ENCODE assay signal across 13 cellular contexts in genomic region chr10:113055458-113055857, GRCh38.
"Had no signal": no experiment of that assay in that cellular context is flagged by ENCODE, and none has a peak within 500 bp of the region (broad histone marks: within the 10 kb centered on the region; RNA-seq: fewer than 3 reads in every experiment).

No MANE protein-coding gene starts in this region.

- H3K27ac Mint-ChIP-seq: activated naive CD4-positive, alpha-beta T cell treated with anti-CD3 and anti-CD28 coated beads, Interleukin-2, amount 10 ng/mL, durations not matched to agents 7 days and 5 days; activated T-helper 17 cell treated with anti-CD3 and anti-CD28 coated beads, Interleukin-2, amount 50 U/mL, for 72 hours; natural killer cell treated with Interleukin-12 subunit alpha and Interleukin-12 subunit beta and Interleukin-15 and Interleukin-18, amount 100 ng/mL, for 72 hours had no signal

- H3K27me3 ChIP-seq: suprapubic skin had no signal

- H3K36me3 ChIP-seq: prostate gland, suprapubic skin had no signal

- H3K4me3 ChIP-seq: lung, prostate gland, suprapubic skin had no signal

- H3K9me3 ChIP-seq: prostate gland, suprapubic skin had no signal

- H3K27ac ChIP-seq: prostate gland had no signal

- DNase-seq: activated naive CD4-positive, alpha-beta T cell treated with anti-CD3 and anti-CD28 coated beads, Interleukin-2, amount 10 ng/mL, durations not matched to agents 7 days and 5 days; caudate nucleus; right cardiac atrium; small intestine; stimulated activated CD4-positive, alpha-beta T cell treated with anti-CD3 and anti-CD28 coated beads, Interleukin-4, amount 100 ng/mL, for 4 hours; stimulated activated CD8-positive, alpha-beta memory T cell treated with anti-CD3 and anti-CD28 coated beads, Interleukin-4, amount 100 ng/mL, for 48 hours; stimulated activated naive CD8-positive, alpha-beta T cell treated with anti-CD3 and anti-CD28 coated beads, Interleukin-15, Interleukin-2, amounts not matched to agents 100 U/mL and 50 U/mL, for 24 hours; T-helper 9 cell had no signal

- H3K9me3 Mint-ChIP-seq: activated naive CD4-positive, alpha-beta T cell treated with anti-CD3 and anti-CD28 coated beads, Interleukin-2, amount 10 ng/mL, durations not matched to agents 7 days and 5 days; activated T-helper 17 cell treated with anti-CD3 and anti-CD28 coated beads, Interleukin-2, amount 50 U/mL, for 72 hours; natural killer cell treated with Interleukin-12 subunit alpha and Interleukin-12 subunit beta and Interleukin-15 and Interleukin-18, amount 100 ng/mL, for 72 hours had no signal

- H3K4me3 Mint-ChIP-seq: activated naive CD4-positive, alpha-beta T cell treated with anti-CD3 and anti-CD28 coated beads, Interleukin-2, amount 10 ng/mL, durations not matched to agents 7 days and 5 days; activated T-helper 17 cell treated with anti-CD3 and anti-CD28 coated beads, Interleukin-2, amount 50 U/mL, for 72 hours; natural killer cell treated with Interleukin-12 subunit alpha and Interleukin-12 subunit beta and Interleukin-15 and Interleukin-18, amount 100 ng/mL, for 72 hours had no signal

- H3K36me3 Mint-ChIP-seq: activated naive CD4-positive, alpha-beta T cell treated with anti-CD3 and anti-CD28 coated beads, Interleukin-2, amount 10 ng/mL, durations not matched to agents 7 days and 5 days; natural killer cell treated with Interleukin-12 subunit alpha and Interleukin-12 subunit beta and Interleukin-15 and Interleukin-18, amount 100 ng/mL, for 72 hours had no signal
